In genomic region chr21:32921632-32922230, GRCh38 we compare ENCODE assay signal across 10 cellular contexts.
A peak's percentile ranks its signal among the peaks of the same experiment; 100 is the strongest.
DNase-seq lines count a peak whose midpoint lies in the region; ATAC-seq and TF ChIP-seq lines count a peak whose summit lies in the region.
"Had no signal": no experiment of that assay in that cellular context is flagged by ENCODE, and none has a peak within 500 bp of the region (broad histone marks: within the 10 kb centered on the region; RNA-seq: fewer than 3 reads in every experiment).

No MANE protein-coding gene starts in this region.

- no peak overlapping the region for H3K4me3 Mint-ChIP-seq in nephron progenitor cell
- H3K4me3 Mint-ChIP-seq: nephron had no signal

- H3K9me3 Mint-ChIP-seq in nephron progenitor cell = peaks cover 23% of the 10 kb centered on the region

- H3K4me1 Mint-ChIP-seq in nephron progenitor cell = no peaks in the 10 kb centered on the region

- H3K27ac ChIP-seq in SJCRH30 (no peak overlapping the region), ovary (no peak overlapping the region)
- H3K27ac ChIP-seq: BLaER1 had no signal

- TF ChIP-seq CTCF in nephron progenitor cell (IDR thresholded peaks at IDR 0.05) (peak; percentile 19), ovary (IDR thresholded peaks at IDR 0.05) (no peak)

- 75 to 80% (median 77%) methylated on average over 7 of the region's 7 CpGs for WGBS in ovary, 3 donors

- H3K9me3 ChIP-seq in SJCRH30 (replicated peaks) (no peaks in the 10 kb centered on the region; the same call in 1 of the 2 replicates), ovary (no peaks in the 10 kb centered on the region)

- intact Hi-C loops in ovary (cut with DNase I) = no loop called here

- H3K4me3 ChIP-seq in SJCRH30 (no peak overlapping the region), ovary (no peak overlapping the region)
- H3K4me3 ChIP-seq: BLaER1 had no signal

- no peak for ATAC-seq in HG02588 (IDR thresholded peaks at IDR 0.05; ENCODE audit: unreplicated experiment)

- no peaks in the 10 kb centered on the region for H3K36me3 ChIP-seq in SJCRH30
- H3K36me3 ChIP-seq in ovary = no peaks in the 10 kb centered on the region
- H3K36me3 ChIP-seq: BLaER1 had no signal

- H3K4me1 ChIP-seq in SJCRH30 (peaks cover 6% of the 10 kb centered on the region; the same call in 1 of the 2 replicates), ovary (ENCODE audit: insufficient read depth) (peaks cover 6% of the 10 kb centered on the region)
- H3K4me1 ChIP-seq: BLaER1 had no signal

- peak; percentile 2 to 24 (median 21) for DNase-seq in NCI-H1417 (lab: John Stamatoyannopoulos, UW)
- no peak for DNase-seq in NCI-H1417 treated with DMSO at 0.1 percent for 48 hours (lab: John Stamatoyannopoulos, UW)
- DNase-seq in SJCRH30 = peak; percentile 27 to 64
- peak; percentile 7 for DNase-seq in cerebellar cortex (ENCODE audit: low spot score)
- DNase-seq in nephron progenitor cell = peak; percentile 24
- no peak for DNase-seq in ecto neural progenitor cell (ENCODE audit: low spot score)
- DNase-seq in ovary = no peak

- peaks cover 12% of the 10 kb centered on the region for H3K27me3 Mint-ChIP-seq in nephron progenitor cell (ENCODE audit: low read depth, poor library complexity)

- H3K27ac Mint-ChIP-seq in nephron progenitor cell = no peak overlapping the region
- H3K27ac Mint-ChIP-seq: nephron had no signal

- TF ChIP-seq POLR2A in ovary (IDR thresholded peaks at IDR 0.05) = no peak

- peaks cover 5% of the 10 kb centered on the region for H3K36me3 Mint-ChIP-seq in nephron progenitor cell (ENCODE audit: low read depth)

- H3K27me3 ChIP-seq in SJCRH30 = no peaks in the 10 kb centered on the region
- H3K27me3 ChIP-seq in ovary = no peaks in the 10 kb centered on the region
- H3K27me3 ChIP-seq: BLaER1 had no signal

- TF ChIP-seq EP300 in ovary (IDR thresholded peaks at IDR 0.05) = no peak

Comparison
In these comparisons a context has a peak if more than half of its experiments do, and no peak if none do; other contexts are left out.
1. DNase-seq: peak in NCI-H1417 (3 of 3), SJCRH30 (2 of 2), cerebellar cortex (single experiment) and nephron progenitor cell (single experiment); none in NCI-H1417 treated with DMSO at 0.1 percent for 48 hours (single experiment), ecto neural progenitor cell (single experiment) and ovary (0 of 5).